ENCODE assay signal across 1 cellular context in genomic region chr19:7773841-7774240, GRCh38.
TF ChIP-seq lines count a peak whose summit lies in the region.

No MANE protein-coding gene starts in this region.

TF ChIP-seq in K562, 482 proteins besides CTCF, POLR2A, EP300 and RAD21:
- no peak for TF ChIP-seq MAZ (CRISPR knock-in tag; conservative IDR thresholded peaks at IDR 0.05 in 1 of 2, IDR thresholded peaks at IDR 0.05 in 1 of 2)
- no peak for TF ChIP-seq HNRNPLL (IDR thresholded peaks at IDR 0.05; ENCODE audit: low read depth, low read length, poor library complexity, severe bottlenecking)
- no peak for TF ChIP-seq PTBP1 (IDR thresholded peaks at IDR 0.05; ENCODE audit: low read depth, low read length)
- TF ChIP-seq THRA (IDR thresholded peaks at IDR 0.05), result no peak
- no peak for TF ChIP-seq POLR2AphosphoS5 (IDR thresholded peaks at IDR 0.05; ENCODE audit: control insufficient read depth, insufficient read depth, low read depth, low read length)
- no peak for TF ChIP-seq HNRNPUL1 (IDR thresholded peaks at IDR 0.05; ENCODE audit: low read length)
- TF ChIP-seq ZBTB26 (CRISPR knock-in tag; IDR thresholded peaks at IDR 0.05), result no peak
- no peak for TF ChIP-seq CREB5 (CRISPR knock-in tag; IDR thresholded peaks at IDR 0.05)
- TF ChIP-seq SAFB (IDR thresholded peaks at IDR 0.05; ENCODE audit: borderline replicate concordance, low read depth, low read length), result no peak
- TF ChIP-seq MEIS2 (IDR thresholded peaks at IDR 0.05; ENCODE audit: partially characterized antibody), result peak; percentile 10
- no peak for TF ChIP-seq PML (IDR thresholded peaks at IDR 0.05; ENCODE audit: low read length)
- peak; percentile 60 for TF ChIP-seq PKNOX1 (IDR thresholded peaks at IDR 0.05)
- peak; percentile 20; the same call in 1 of the 2 replicates for TF ChIP-seq ATF3 (IDR thresholded peaks at IDR 0.05)
- TF ChIP-seq ATF3 (CRISPR knock-in tag; conservative IDR thresholded peaks at IDR 0.05), result no peak
- TF ChIP-seq ZNF518B (CRISPR knock-in tag; IDR thresholded peaks at IDR 0.05), result no peak
- peak; percentile 35; the same call in 1 of the 2 replicates for TF ChIP-seq CEBPB (tag; IDR thresholded peaks at IDR 0.05)
- TF ChIP-seq OTX1 (CRISPR knock-in tag; IDR thresholded peaks at IDR 0.05), result no peak
- TF ChIP-seq CREB1 (IDR thresholded peaks at IDR 0.05), result no peak
- no peak for TF ChIP-seq CREB1 (CRISPR knock-in tag; IDR thresholded peaks at IDR 0.05)
- no peak for TF ChIP-seq FOXM1 (IDR thresholded peaks at IDR 0.05; ENCODE audit: low read depth)
- TF ChIP-seq FOXM1 (CRISPR knock-in tag; IDR thresholded peaks at IDR 0.05; ENCODE audit: low read depth), result no peak
- TF ChIP-seq ZHX1 (conservative IDR thresholded peaks at IDR 0.05; ENCODE audit: low read length), result no peak
- TF ChIP-seq HMG20B (CRISPR knock-in tag; IDR thresholded peaks at IDR 0.05), result no peak
- no peak for TF ChIP-seq SMARCA5 (IDR thresholded peaks at IDR 0.05)
- no peak for TF ChIP-seq TAF15 (IDR thresholded peaks at IDR 0.05; ENCODE audit: low read depth, low read length)
- no peak for TF ChIP-seq BRF2 (IDR thresholded peaks at IDR 0.05; ENCODE audit: borderline replicate concordance, insufficient read depth, insufficient read length)
- no peak for TF ChIP-seq ZNF707 (CRISPR knock-in tag; conservative IDR thresholded peaks at IDR 0.05)
- TF ChIP-seq ZBTB33 (CRISPR knock-in tag; IDR thresholded peaks at IDR 0.05), result no peak
